Comparison of ENCODE assay signal across 33 cellular contexts in genomic region chr2:15435474-15435873, GRCh38.
"Had no signal": no experiment of that assay in that cellular context is flagged by ENCODE, and none has a peak within 500 bp of the region (broad histone marks: within the 10 kb centered on the region; RNA-seq: fewer than 3 reads in every experiment).

No MANE protein-coding gene starts in this region.

- H3K4me3 Mint-ChIP-seq: activated B cell treated with CpG ODN at 0.5 μM for 24 hours; activated CD8-positive, alpha-beta memory T cell treated with anti-CD3 and anti-CD28 coated beads, Interleukin-2, amount 10 ng/mL, durations not matched to agents 7 days and 5 days; activated CD8-positive, alpha-beta T cell treated with anti-CD3 and anti-CD28 coated beads, Interleukin-2, amount 10 ng/mL, durations not matched to agents 7 days and 5 days; activated naive CD8-positive, alpha-beta T cell; naive thymus-derived CD8-positive, alpha-beta T cell; neural progenitor cell; stimulated activated naive B cell treated with anti-CD40 and anti-IgM and Interleukin-4, amounts not matched to agents 10 μg/mL and 1 μg/mL and 100 μg/mL, for 72 hours; T-helper 2 cell treated with Interferon-gamma antibody and Interleukin-4, amounts not matched to agents 5 μg/mL and 100 μg/mL, for 36 hours had no signal

- H3K4me1 Mint-ChIP-seq: activated B cell treated with CpG ODN at 0.5 μM for 24 hours; activated CD8-positive, alpha-beta memory T cell treated with anti-CD3 and anti-CD28 coated beads, Interleukin-2, amount 10 ng/mL, durations not matched to agents 7 days and 5 days had no signal

- ATAC-seq: activated CD8-positive, alpha-beta memory T cell treated with anti-CD3 and anti-CD28 coated beads, Interleukin-2, amount 10 ng/mL, durations not matched to agents 7 days and 5 days; activated CD8-positive, alpha-beta T cell treated with anti-CD3 and anti-CD28 coated beads, Interleukin-2, amount 10 ng/mL, durations not matched to agents 7 days and 5 days; body of pancreas; left lung; naive thymus-derived CD8-positive, alpha-beta T cell; psoas muscle; stimulated activated naive B cell treated with anti-CD40 and anti-IgM and Interleukin-4, amounts not matched to agents 10 μg/mL and 1 μg/mL and 100 μg/mL, for 72 hours had no signal

- H3K4me3 ChIP-seq: body of pancreas, cardiac muscle cell, colonic mucosa, dorsolateral prefrontal cortex, left lung, lung, neural progenitor cell, psoas muscle, sigmoid colon, stomach, thyroid gland, upper lobe of left lung, vagina had no signal

- H3K4me1 ChIP-seq: body of pancreas, colonic mucosa, left lung, parathyroid adenoma, sigmoid colon, stomach, thyroid gland, upper lobe of left lung, vagina had no signal

- H3K27me3 Mint-ChIP-seq: activated B cell treated with CpG ODN at 0.5 μM for 24 hours; activated CD8-positive, alpha-beta memory T cell treated with anti-CD3 and anti-CD28 coated beads, Interleukin-2, amount 10 ng/mL, durations not matched to agents 7 days and 5 days; activated naive CD8-positive, alpha-beta T cell; naive thymus-derived CD8-positive, alpha-beta T cell; stimulated activated naive B cell treated with anti-CD40 and anti-IgM and Interleukin-4, amounts not matched to agents 10 μg/mL and 1 μg/mL and 100 μg/mL, for 72 hours had no signal

- H3K9me3 ChIP-seq: body of pancreas, colonic mucosa, left lung, psoas muscle, sigmoid colon, stomach, thyroid gland, upper lobe of left lung, vagina had no signal

- DNase-seq: activated B cell treated with CpG ODN at 0.5 μM for 24 hours; activated CD8-positive, alpha-beta memory T cell treated with anti-CD3 and anti-CD28 coated beads, Interleukin-2, amount 10 ng/mL, durations not matched to agents 7 days and 5 days; activated CD8-positive, alpha-beta T cell treated with anti-CD3 and anti-CD28 coated beads, Interleukin-2, amount 10 ng/mL, durations not matched to agents 7 days and 5 days; activated naive CD4-positive, alpha-beta T cell treated with Interleukin-2 at 50 U/mL for 16 hours; activated T-cell treated with anti-CD3 and anti-CD28 coated beads, Interleukin-2, amount 50 U/mL, for 48 hours; anterior cingulate cortex; body of pancreas; cerebellar nuclear complex; colonic mucosa; dorsolateral prefrontal cortex; effector memory CD4-positive, alpha-beta T cell; glutamatergic neuron; kidney; left lung; mesendoderm; naive thymus-derived CD8-positive, alpha-beta T cell; occipital lobe; psoas muscle; sigmoid colon; stimulated activated CD4-positive, alpha-beta T cell treated with anti-CD3 and anti-CD28 coated beads, Interleukin-15, amount 100 ng/mL, for 24 hours; stimulated activated CD4-positive, alpha-beta T cell treated with anti-CD3 and anti-CD28 coated beads, Interleukin-2, amount 100 ng/mL, for 24 hours; stimulated activated naive B cell treated with anti-CD40 and anti-IgM and Interleukin-4, amounts not matched to agents 10 μg/mL and 1 μg/mL and 100 μg/mL, for 72 hours; stomach; T-helper 1 cell; thyroid gland; upper lobe of left lung had no signal

- H3K36me3 ChIP-seq: cardiac muscle cell, colonic mucosa, left lung, neural progenitor cell, sigmoid colon, thyroid gland, upper lobe of left lung, vagina had no signal

- H3K9me3 Mint-ChIP-seq: activated B cell treated with CpG ODN at 0.5 μM for 24 hours; naive thymus-derived CD8-positive, alpha-beta T cell; stimulated activated naive B cell treated with anti-CD40 and anti-IgM and Interleukin-4, amounts not matched to agents 10 μg/mL and 1 μg/mL and 100 μg/mL, for 72 hours; T-helper 2 cell treated with Interferon-gamma antibody and Interleukin-4, amounts not matched to agents 5 μg/mL and 100 μg/mL, for 36 hours had no signal

- H3K27ac Mint-ChIP-seq: activated B cell treated with CpG ODN at 0.5 μM for 24 hours; activated CD8-positive, alpha-beta memory T cell treated with anti-CD3 and anti-CD28 coated beads, Interleukin-2, amount 10 ng/mL, durations not matched to agents 7 days and 5 days; activated CD8-positive, alpha-beta T cell treated with anti-CD3 and anti-CD28 coated beads, Interleukin-2, amount 10 ng/mL, durations not matched to agents 7 days and 5 days; activated naive CD8-positive, alpha-beta T cell; naive thymus-derived CD8-positive, alpha-beta T cell; neural progenitor cell; stimulated activated naive B cell treated with anti-CD40 and anti-IgM and Interleukin-4, amounts not matched to agents 10 μg/mL and 1 μg/mL and 100 μg/mL, for 72 hours; T-helper 2 cell treated with Interferon-gamma antibody and Interleukin-4, amounts not matched to agents 5 μg/mL and 100 μg/mL, for 36 hours had no signal

- H3K36me3 Mint-ChIP-seq: neural progenitor cell had no signal
